In genomic region chrX:1657367-1658082, GRCh38 we compare ENCODE assay signal across 9 cellular contexts. TPM values are rescaled to one million over a fixed set of nuclear protein-coding genes. Genes with fewer than 3 reads are reported as not detected.
A peak's percentile ranks its signal among the peaks of the same experiment; 100 is the strongest.
DNase-seq lines count a peak whose midpoint lies in the region; ATAC-seq and TF ChIP-seq lines count a peak whose summit lies in the region.
"Had no signal": no experiment of that assay in that cellular context is flagged by ENCODE, and none has a peak within 500 bp of the region (broad histone marks: within the 10 kb centered on the region; RNA-seq: fewer than 3 reads in every experiment).

No MANE protein-coding gene starts in this region.

- no peaks in the 10 kb centered on the region for H4K20me1 ChIP-seq in SU-DHL-6 (ENCODE audit: low read depth, low read length)

- H3F3A ChIP-seq in SU-DHL-6 (ENCODE audit: insufficient read depth), result no peaks in the 10 kb centered on the region

- no CpG with 5 or more reads among the region's 13 CpGs for WGBS in mesendoderm (ENCODE audit: extremely low coverage, insufficient coverage, low lambda C conversion rate)

- H3K27me3 Mint-ChIP-seq in activated naive CD8-positive, alpha-beta T cell treated with anti-CD3 and anti-CD28 coated beads, Interleukin-2, amount 10 ng/mL, durations not matched to agents 7 days and 5 days, result no peaks in the 10 kb centered on the region

- H3K18ac ChIP-seq in mesendoderm (ENCODE audit: low read length), result no peak overlapping the region

- no peaks in the 10 kb centered on the region for H3K79me1 ChIP-seq in mesendoderm (ENCODE audit: low read length)

- H2BK5ac ChIP-seq in mesendoderm (ENCODE audit: low read length), result no peak overlapping the region

- no peak overlapping the region for H2AK5ac ChIP-seq in mesendoderm (ENCODE audit: low read length)

- no peak for TF ChIP-seq CTCF in SU-DHL-6 (IDR thresholded peaks at IDR 0.05; ENCODE audit: insufficient read depth, low read length, poor library complexity, severe bottlenecking)

- H2AFZ ChIP-seq in SU-DHL-6 (ENCODE audit: low read depth, low read length, severe bottlenecking), result peak overlapping the region; percentile 14

- H3K36me3 Mint-ChIP-seq in activated naive CD8-positive, alpha-beta T cell treated with anti-CD3 and anti-CD28 coated beads, Interleukin-2, amount 10 ng/mL, durations not matched to agents 7 days and 5 days, result peaks cover 14% of the 10 kb centered on the region

- H3K23ac ChIP-seq in mesendoderm (ENCODE audit: low read length), result no peak overlapping the region

- H4K8ac ChIP-seq in mesendoderm (ENCODE audit: low read depth, low read length), result no peak overlapping the region

- ATAC-seq in GM19397 (IDR thresholded peaks at IDR 0.05; ENCODE audit: unreplicated experiment) (peak; percentile 72), HG03571 (IDR thresholded peaks at IDR 0.05; ENCODE audit: unreplicated experiment) (peak; percentile 86)
- peak; percentile 34 for ATAC-seq in activated naive CD8-positive, alpha-beta T cell treated with anti-CD3 and anti-CD28 coated beads, Interleukin-2, amount 10 ng/mL, durations not matched to agents 7 days and 5 days (ENCODE audit: low read depth)
- ATAC-seq: K562 had no signal

- no peak overlapping the region for H3K4ac ChIP-seq in mesendoderm (ENCODE audit: low read depth, low read length)

- H3K27me3 ChIP-seq in SU-DHL-6 (ENCODE audit: low read length) (no peaks in the 10 kb centered on the region), mesendoderm (ENCODE audit: insufficient read depth, low read length, poor library complexity) (no peaks in the 10 kb centered on the region)

- peaks cover 24% of the 10 kb centered on the region for H3K4me1 Mint-ChIP-seq in activated naive CD8-positive, alpha-beta T cell treated with anti-CD3 and anti-CD28 coated beads, Interleukin-2, amount 10 ng/mL, durations not matched to agents 7 days and 5 days

- H3K4me3 Mint-ChIP-seq in activated naive CD8-positive, alpha-beta T cell treated with anti-CD3 and anti-CD28 coated beads, Interleukin-2, amount 10 ng/mL, durations not matched to agents 7 days and 5 days, result peak overlapping the region; percentile 99

- POLR2A ChIA-PET in activated naive CD8-positive, alpha-beta T cell treated with anti-CD3 and anti-CD28 coated beads, Interleukin-2, amount 10 ng/mL, durations not matched to agents 7 days and 5 days (lab: Charles Lee), result no interaction called here

- H3K56ac ChIP-seq in mesendoderm (ENCODE audit: low read length), result peak overlapping the region; percentile 19

- H2BK15ac ChIP-seq in mesendoderm (replicated peaks; ENCODE audit: low read depth), result no peak overlapping the region

- H3K9me3 Mint-ChIP-seq in activated naive CD8-positive, alpha-beta T cell treated with anti-CD3 and anti-CD28 coated beads, Interleukin-2, amount 10 ng/mL, durations not matched to agents 7 days and 5 days, result peaks cover 1% of the 10 kb centered on the region

- H3K36me3 ChIP-seq in SU-DHL-6 (ENCODE audit: low read length), result no peaks in the 10 kb centered on the region
- H3K36me3 ChIP-seq in mesendoderm (ENCODE audit: control insufficient read depth, insufficient read depth, low read length), result no peaks in the 10 kb centered on the region

- H3K79me2 ChIP-seq in SU-DHL-6 (ENCODE audit: insufficient read depth, low read length) (no peaks in the 10 kb centered on the region), mesendoderm (ENCODE audit: control insufficient read depth, insufficient read depth, low read length) (no peaks in the 10 kb centered on the region)

- H3K27ac ChIP-seq in SU-DHL-6 (ENCODE audit: low read depth, low read length), result peak overlapping the region; percentile 72
- H3K27ac ChIP-seq in mesendoderm (ENCODE audit: low read depth, low read length), result no peak overlapping the region

- H2BK120ac ChIP-seq in mesendoderm (ENCODE audit: low read depth, low read length), result no peak overlapping the region

- H3K4me1 ChIP-seq in mesendoderm (ENCODE audit: control insufficient read depth, low read depth, low read length), result no peaks in the 10 kb centered on the region

- H3K4me3 ChIP-seq in SU-DHL-6 (ENCODE audit: insufficient read depth, low read length, poor library complexity, severe bottlenecking) (peak overlapping the region; percentile 53), mesendoderm (ENCODE audit: low read length) (no peak overlapping the region)
- H3K4me3 ChIP-seq: K562 had no signal

- peak overlapping the region; percentile 92 for H3K27ac Mint-ChIP-seq in activated naive CD8-positive, alpha-beta T cell treated with anti-CD3 and anti-CD28 coated beads, Interleukin-2, amount 10 ng/mL, durations not matched to agents 7 days and 5 days

- H3K4me2 ChIP-seq in SU-DHL-6 (ENCODE audit: low read depth, low read length, poor library complexity, severe bottlenecking) (peak overlapping the region; percentile 63), mesendoderm (ENCODE audit: low read length) (no peak overlapping the region)

- peak; percentile 51 for DNase-seq in DMS79 treated with DMSO at 0.1 percent for 48 hours (lab: John Stamatoyannopoulos, UW)
- peak; percentile 67 for DNase-seq in activated naive CD8-positive, alpha-beta T cell treated with anti-CD3 and anti-CD28 coated beads, Interleukin-2, amount 10 ng/mL, durations not matched to agents 7 days and 5 days
- no peak for DNase-seq in mesendoderm
- peak; percentile 24 for DNase-seq in superior temporal gyrus (ENCODE audit: extremely low spot score)
- DNase-seq in cerebellar nuclear complex (lab: John Stamatoyannopoulos, UW), result no peak

- no peak overlapping the region for H4K5ac ChIP-seq in mesendoderm (ENCODE audit: low read length)

- H3K9me3 ChIP-seq in SU-DHL-6 (ENCODE audit: insufficient read depth, low read length), result no peaks in the 10 kb centered on the region

- no peaks in the 10 kb centered on the region for H3K9me2 ChIP-seq in SU-DHL-6 (replicated peaks; ENCODE audit: insufficient read depth, low read length)

- H3K9ac ChIP-seq in SU-DHL-6 (ENCODE audit: low read length) (peak overlapping the region; percentile 63), mesendoderm (ENCODE audit: low read length) (no peak overlapping the region)

RNA-seq across cellular contexts. Expression of gene ASMT, which starts 42.7 kb away (rescaled TPM):
- total RNA-seq in activated naive CD8-positive, alpha-beta T cell treated with anti-CD3 and anti-CD28 coated beads, Interleukin-2, amount 10 ng/mL, durations not matched to agents 7 days and 5 days, result not detected
- 0.34 TPM for polyA plus RNA-seq in mesendoderm (2013, experiment 1 of 2)
- 0.36 TPM for polyA plus RNA-seq in mesendoderm (2013, experiment 2 of 2)
- total RNA-seq: K562 had no signal

Comparison
In these comparisons a context has a peak if more than half of its experiments do, and no peak if none do; other contexts are left out.
1. DNase-seq: peak in DMS79 treated with DMSO at 0.1 percent for 48 hours (single experiment), activated naive CD8-positive, alpha-beta T cell treated with anti-CD3 and anti-CD28 coated beads, Interleukin-2, amount 10 ng/mL, durations not matched to agents 7 days and 5 days (single experiment) and superior temporal gyrus (single experiment); none in mesendoderm (single experiment) and cerebellar nuclear complex (0 of 2).
2. ATAC-seq: peak in every context shown above with its lines; median percentile 86 in HG03571; 72 in GM19397; 34 in activated naive CD8-positive, alpha-beta T cell treated with anti-CD3 and anti-CD28 coated beads, Interleukin-2, amount 10 ng/mL, durations not matched to agents 7 days and 5 days.